ENCODE assay signal across 30 cellular contexts in genomic region chr13:99758465-99759162, GRCh38.
DNase-seq lines count a peak whose midpoint lies in the region; ATAC-seq and TF ChIP-seq lines count a peak whose summit lies in the region.
"Had no signal": no experiment of that assay in that cellular context is flagged by ENCODE, and none has a peak within 500 bp of the region (broad histone marks: within the 10 kb centered on the region; RNA-seq: fewer than 3 reads in every experiment).

No MANE protein-coding gene starts in this region.

- peaks cover 31% of the 10 kb centered on the region for H3K36me3 Mint-ChIP-seq in glutamatergic neuron (ENCODE audit: unreplicated experiment)

- no peaks in the 10 kb centered on the region for H3K36me3 ChIP-seq in DND-41 (ENCODE audit: insufficient read depth, low read length)
- H3K36me3 ChIP-seq: BLaER1 treated with 17β-estradiol and CSF1 and Interleukin-3, amounts not matched to agents 10 nM and 100 nM; heart right ventricle had no signal

- H3K27ac Mint-ChIP-seq in glutamatergic neuron (ENCODE audit: unreplicated experiment): peak overlapping the region; percentile 57
- H3K27ac Mint-ChIP-seq: activated CD4-positive, alpha-beta memory T cell treated with anti-CD3 and anti-CD28 coated beads for 36 hours; activated T-helper 1 cell treated with anti-CD3 and anti-CD28 coated beads, Interleukin-12 subunit alpha, Interleukin-12 subunit beta, Interleukin-2, Interleukin-4 antibody, amounts not matched to agents 30 ng/mL and 10 ng/mL and 1 ng/mL, durations not matched to agents 14 hours and 24 hours and 36 hours had no signal

- in situ Hi-C loops in KBM-7 (cut with MboI; ENCODE audit: low pct_unique_long_range_greater_than_20kb, low sequenced_read_pairs): no loop called here

- ATAC-seq in DND-41 (ENCODE audit: insufficient read depth, low read depth): peak; percentile 84
- ATAC-seq in HG02678 (IDR thresholded peaks at IDR 0.05; ENCODE audit: unreplicated experiment): no peak
- ATAC-seq: activated CD4-positive, CD25-positive, alpha-beta regulatory T cell treated with anti-CD3 and anti-CD28 coated beads, Interleukin-2, amount 50 U/mL, for 24 hours; body of pancreas; heart right ventricle had no signal

- DNase-seq in DND-41: peak; percentile 53
- DNase-seq in KBM-7: peak; percentile 14
- peak; percentile 100 for DNase-seq in NCI-H2171 treated with DMSO at 0.1 percent for 48 hours (lab: John Stamatoyannopoulos, UW)
- no peak for DNase-seq in glutamatergic neuron
- no peak for DNase-seq in UCSD-AML1 (lab: John Stamatoyannopoulos, UW; ENCODE audit: unreplicated experiment)
- DNase-seq in epidermal melanocyte (ENCODE audit: insufficient read length, low spot score): no peak
- no peak for DNase-seq in iPS-NIHi11 (ENCODE audit: low spot score)
- DNase-seq: activated CD4-positive, alpha-beta memory T cell treated with anti-CD3 and anti-CD28 coated beads for 36 hours; activated CD8-positive, alpha-beta memory T cell treated with anti-CD3 and anti-CD28 coated beads, Interleukin-2, amount 50 U/mL, for 4 hours; activated naive CD4-positive, alpha-beta T cell treated with anti-CD3 and anti-CD28 coated beads, Interleukin-2, amount 50 U/mL, for 16 hours; body of pancreas; foreskin melanocyte; GF-D8; heart right ventricle; NCI-H1436; NCI-H2227 treated with DMSO at 0.1 percent for 48 hours; NK-92 treated with Interleukin-12 subunit alpha and Interleukin-12 subunit beta, amount 100 ng/mL, for 24 hours; PC-9; retina; SK-N-SH; stimulated activated naive CD4-positive, alpha-beta T cell treated with Interleukin-2 at 50 U/mL for 16 hours had no signal

- no peaks in the 10 kb centered on the region for H3K27me3 ChIP-seq in DND-41 (ENCODE audit: insufficient read depth, low read length, poor library complexity)
- H3K27me3 ChIP-seq: BLaER1 treated with 17β-estradiol and CSF1 and Interleukin-3, amounts not matched to agents 10 nM and 100 nM; body of pancreas; dorsolateral prefrontal cortex; heart right ventricle had no signal

- no peak overlapping the region for H3K9ac ChIP-seq in DND-41 (ENCODE audit: low read depth, low read length)
- H3K9ac ChIP-seq: BLaER1 treated with 17β-estradiol and CSF1 and Interleukin-3, amounts not matched to agents 10 nM and 100 nM; parathyroid adenoma; SK-N-SH had no signal

- no peak overlapping the region for H3K4me3 Mint-ChIP-seq in glutamatergic neuron (ENCODE audit: unreplicated experiment)
- H3K4me3 Mint-ChIP-seq: activated CD4-positive, alpha-beta memory T cell treated with anti-CD3 and anti-CD28 coated beads for 36 hours; activated T-helper 1 cell treated with anti-CD3 and anti-CD28 coated beads, Interleukin-12 subunit alpha, Interleukin-12 subunit beta, Interleukin-2, Interleukin-4 antibody, amounts not matched to agents 30 ng/mL and 10 ng/mL and 1 ng/mL, durations not matched to agents 14 hours and 24 hours and 36 hours; central memory CD8-positive, alpha-beta T cell had no signal

- no peak overlapping the region for H2AFZ ChIP-seq in DND-41 (ENCODE audit: low read depth, low read length)
- H2AFZ ChIP-seq: parathyroid adenoma, PC-9 had no signal

- no peaks in the 10 kb centered on the region for H3K79me2 ChIP-seq in DND-41 (ENCODE audit: insufficient read depth, low read length)
- H3K79me2 ChIP-seq: parathyroid adenoma had no signal

- H3K27me3 Mint-ChIP-seq in glutamatergic neuron (ENCODE audit: unreplicated experiment): peaks cover 3% of the 10 kb centered on the region
- H3K27me3 Mint-ChIP-seq: activated CD4-positive, alpha-beta memory T cell treated with anti-CD3 and anti-CD28 coated beads for 36 hours; central memory CD8-positive, alpha-beta T cell had no signal

- H3K4me1 Mint-ChIP-seq in glutamatergic neuron (ENCODE audit: low read depth, unreplicated experiment): peaks cover 4% of the 10 kb centered on the region

- no peaks in the 10 kb centered on the region for H4K20me1 ChIP-seq in DND-41 (ENCODE audit: insufficient read depth, low read length)
- H4K20me1 ChIP-seq: BLaER1 treated with 17β-estradiol and CSF1 and Interleukin-3, amounts not matched to agents 10 nM and 100 nM had no signal

- TF ChIP-seq CTCF in DND-41 (IDR thresholded peaks at IDR 0.05; ENCODE audit: borderline replicate concordance, extremely low read depth, low read length, poor library complexity, severe bottlenecking) (no peak), glutamatergic neuron (IDR thresholded peaks at IDR 0.05; ENCODE audit: partially characterized antibody, unreplicated experiment) (no peak)

- H3K9me3 ChIP-seq in DND-41 (ENCODE audit: insufficient read depth, low read length, severe bottlenecking): peaks cover 2% of the 10 kb centered on the region
- H3K9me3 ChIP-seq: SK-N-SH had no signal

- H3K4me3 ChIP-seq in DND-41 (ENCODE audit: low read depth in 1 of 2, low read length in 2 of 2): no peak overlapping the region
- H3K4me3 ChIP-seq: BLaER1 treated with 17β-estradiol and CSF1 and Interleukin-3, amounts not matched to agents 10 nM and 100 nM; body of pancreas; dorsolateral prefrontal cortex; heart right ventricle; PC-9; smooth muscle cell had no signal

- H3K4me2 ChIP-seq in DND-41 (ENCODE audit: insufficient read depth, low read length): no peak overlapping the region
- H3K4me2 ChIP-seq: PC-9, SK-N-SH, smooth muscle cell had no signal

- peaks cover 6% of the 10 kb centered on the region for H3K4me1 ChIP-seq in DND-41 (ENCODE audit: insufficient read depth, low read length)
- H3K4me1 ChIP-seq: body of pancreas, heart right ventricle, parathyroid adenoma had no signal

- H3K9me3 Mint-ChIP-seq in glutamatergic neuron (ENCODE audit: unreplicated experiment): peaks cover 7% of the 10 kb centered on the region
- H3K9me3 Mint-ChIP-seq: central memory CD8-positive, alpha-beta T cell had no signal

- no peak overlapping the region for H3K27ac ChIP-seq in DND-41 (ENCODE audit: low read length)
- H3K27ac ChIP-seq: BLaER1 treated with 17β-estradiol and CSF1 and Interleukin-3, amounts not matched to agents 10 nM and 100 nM; body of pancreas; heart right ventricle; HL-60; parathyroid adenoma; PC-9 had no signal

Comparison
In these comparisons a context has a peak if more than half of its experiments do, and no peak if none do; other contexts are left out.
1. DNase-seq: peak in DND-41 (single experiment), KBM-7 (single experiment) and NCI-H2171 treated with DMSO at 0.1 percent for 48 hours (single experiment); none in glutamatergic neuron (single experiment), UCSD-AML1 (single experiment), epidermal melanocyte (single experiment) and iPS-NIHi11 (single experiment).